ENCODE assay signal across 6 cellular contexts in genomic region chr19:663682-664117, GRCh38. TPM values are rescaled to one million over a fixed set of nuclear protein-coding genes. Genes with fewer than 3 reads are reported as not detected.
DNase-seq lines count a peak whose midpoint lies in the region; FAIRE-seq and TF ChIP-seq lines count a peak whose summit lies in the region.

No MANE protein-coding gene starts in this region.

- H3K4me1 ChIP-seq in HEK293 (ENCODE audit: control insufficient read depth, insufficient read depth, low read length) (peaks cover 9% of the 10 kb centered on the region), osteoblast (ENCODE audit: insufficient read depth, low read length) (peaks cover 23% of the 10 kb centered on the region)

- peaks cover 42% of the 10 kb centered on the region for H3K79me2 ChIP-seq in osteoblast (ENCODE audit: insufficient read depth, low read length)

- POLR2A ChIA-PET in HEK293 (lab: Yijun Ruan, JAX) (interaction anchor here (0.6 to 1.5 kb wide), 8 partner anchors 9 to 320 kb away, joined by 3 to 8 read pairs (median 4); partner anchors contain the start of gene WDR18), GM10248 (lab: Yijun Ruan, JAX) (no interaction called here)

- H3K4me2 ChIP-seq in osteoblast (ENCODE audit: insufficient read depth, low read length) = peak overlapping the region; percentile 92

- H3K4me3 ChIP-seq in HEK293 (ENCODE audit: low read depth, low read length) (peak overlapping the region; percentile 46), bronchial epithelial cell (ENCODE audit: low read depth, low read length) (peak overlapping the region; percentile 50), osteoblast (ENCODE audit: insufficient read depth, low read length) (peak overlapping the region; percentile 84)

- peak overlapping the region; percentile 89 for H2AFZ ChIP-seq in osteoblast (ENCODE audit: low read length)

- H3K27ac ChIP-seq in HEK293 (ENCODE audit: extremely low read depth, low read depth, low read length) (peak overlapping the region; percentile 45; the same call in 1 of the 2 replicates), osteoblast (ENCODE audit: low read depth, low read length) (peak overlapping the region; percentile 82)

- no peak for FAIRE-seq in bronchial epithelial cell (lab: Jason Lieb, UNC)

- DNase-seq in bronchial epithelial cell (ENCODE audit: low read depth) (no peak), osteoblast (ENCODE audit: insufficient read length, low spot score, missing footprints) (no peak), NOMO-1 treated with DMSO at 0.1 percent for 48 hours (lab: John Stamatoyannopoulos, UW; ENCODE audit: unreplicated experiment) (no peak), germinal center (ENCODE audit: low spot score) (no peak), GM10248 (ENCODE audit: extremely low spot score) (no peak)

- no peaks in the 10 kb centered on the region for H3K27me3 ChIP-seq in bronchial epithelial cell (ENCODE audit: control insufficient read depth, insufficient read depth, low read length)
- no peaks in the 10 kb centered on the region for H3K27me3 ChIP-seq in osteoblast (ENCODE audit: insufficient read depth, low read length)

- H3K9me3 ChIP-seq in HEK293 (ENCODE audit: control insufficient read depth, insufficient read depth, low read depth, low read length) (no peaks in the 10 kb centered on the region), osteoblast (ENCODE audit: low read depth, low read length) (no peaks in the 10 kb centered on the region)

- CTCF ChIA-PET in HEK293 (lab: Yijun Ruan, JAX) (interaction anchor here (0.6 to 1.5 kb wide), 7 partner anchors 67 to 109 kb away, joined by 3 to 9 read pairs (median 3); no protein-coding TSS in a partner anchor), GM10248 (lab: Yijun Ruan, JAX) (interaction anchor here (0.7 to 1.5 kb wide), 4 partner anchors 14 to 70 kb away, joined by 3 to 8 read pairs (median 4); partner anchors contain the start of gene POLRMT)

- TF ChIP-seq CTCF in HEK293 (tag by site-specific recombination; IDR thresholded peaks at IDR 0.05) (no peak), bronchial epithelial cell (IDR thresholded peaks at IDR 0.05; ENCODE audit: insufficient read depth, low read length, severe bottlenecking) (no peak), osteoblast (IDR thresholded peaks at IDR 0.05; ENCODE audit: extremely low read depth, low read depth, low read length) (no peak), GM10248 (IDR thresholded peaks at IDR 0.05; ENCODE audit: control extremely low read depth, extremely low read depth, low read depth, missing control alignments) (no peak)

- H3K36me3 ChIP-seq in HEK293 (ENCODE audit: control insufficient read depth in 2 of 2, insufficient read depth in 1 of 2, low read length in 2 of 2) = peaks cover 0 to 22% of the 10 kb centered on the region in 2 experiments; a peak in 1 of 3 replicates
- peaks cover 3% of the 10 kb centered on the region for H3K36me3 ChIP-seq in bronchial epithelial cell (ENCODE audit: control insufficient read depth, insufficient read depth, low read length)
- no peaks in the 10 kb centered on the region for H3K36me3 ChIP-seq in osteoblast (ENCODE audit: insufficient read depth, low read length)

- H4K20me1 ChIP-seq in osteoblast (ENCODE audit: insufficient read depth, low read length) = peaks cover 33% of the 10 kb centered on the region

TF ChIP-seq in HEK293, 187 proteins besides CTCF, POLR2A, EP300 and RAD21:
- peak; percentile 82; the same call in 1 of the 2 replicates for TF ChIP-seq ZNF600 (tag by site-specific recombination; IDR thresholded peaks at IDR 0.05)
- TF ChIP-seq ZBTB44 (tag by site-specific recombination; IDR thresholded peaks at IDR 0.05) = no peak

RNA-seq across cellular contexts. Expression of gene RNF126, which starts 0.7 kb away (rescaled TPM):
- total RNA-seq in bronchial epithelial cell = 28.3 and 42.6 TPM in 2 replicates
- 29.8 and 38.7 TPM in 2 replicates for total RNA-seq in osteoblast

RNA-seq across cellular contexts. Expression of gene FSTL3, which starts 12.5 kb away (rescaled TPM):
- total RNA-seq in bronchial epithelial cell = 80.6 and 143 TPM in 2 replicates
- total RNA-seq in osteoblast = 32.7 and 52.1 TPM in 2 replicates

RNA-seq across cellular contexts. Expression of gene FGF22, which starts 24.0 kb away (rescaled TPM):
- total RNA-seq in bronchial epithelial cell (not detected in 2 replicates), osteoblast (not detected in 2 replicates)

RNA-seq across cellular contexts. Expression of gene POLRMT, which starts 30.4 kb away (rescaled TPM):
- 27.5 and 29.0 TPM in 2 replicates for total RNA-seq in bronchial epithelial cell
- total RNA-seq in osteoblast = 16.6 and 18.6 TPM in 2 replicates

RNA-seq across cellular contexts. Expression of gene PRSS57, which starts 31.6 kb away (rescaled TPM):
- total RNA-seq in bronchial epithelial cell (not detected in 2 replicates), osteoblast (not detected in 2 replicates)
